ENCODE assay signal across 8 cellular contexts in the genomic region with DNA sequence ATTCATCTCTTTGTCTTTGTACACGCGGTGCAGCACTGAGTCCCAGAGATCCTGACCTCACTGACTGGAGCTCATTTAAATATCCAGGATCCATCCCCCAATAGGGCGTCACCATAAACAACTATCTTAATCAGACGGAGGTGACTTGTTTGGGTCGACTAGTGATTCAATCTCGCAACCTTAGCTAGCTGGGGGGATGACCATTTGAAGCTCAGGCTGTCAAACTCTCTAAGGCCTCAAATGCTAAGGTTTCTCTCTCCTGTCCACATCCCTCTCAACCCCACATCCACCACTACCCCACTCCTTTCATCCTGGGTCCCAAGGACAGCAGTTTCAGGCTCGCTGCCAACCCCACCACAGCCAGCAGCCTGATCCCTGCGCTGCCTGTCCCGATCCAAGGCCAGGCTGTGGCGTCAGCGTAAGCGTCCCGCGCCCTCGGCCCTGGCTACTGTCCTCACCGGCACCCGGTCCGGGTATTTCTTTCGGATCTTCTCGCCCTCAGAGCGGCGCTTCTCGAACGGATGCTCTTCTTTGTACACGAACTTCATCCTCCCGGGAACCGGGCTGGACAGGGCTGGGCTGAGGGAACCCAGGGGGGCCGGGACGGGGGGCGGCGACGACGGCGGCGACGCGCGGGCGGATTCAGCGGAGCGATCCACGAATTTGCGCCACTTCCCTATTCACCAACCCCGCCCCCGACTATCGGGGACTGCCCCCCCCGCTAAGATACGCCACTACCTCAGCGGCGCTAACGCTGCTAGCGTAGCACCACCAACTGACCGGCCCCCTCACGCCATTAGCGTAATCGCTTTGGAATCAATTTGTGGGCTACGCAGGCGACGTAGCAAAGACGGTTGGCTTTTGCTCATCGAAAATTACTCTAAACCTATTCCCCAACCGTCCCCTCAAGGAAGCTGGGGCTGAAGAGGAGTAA. TPM values are rescaled to one million over a fixed set of nuclear protein-coding genes. Genes with fewer than 3 reads are reported as not detected.
DNase-seq lines count a peak whose midpoint lies in the region; ATAC-seq and TF ChIP-seq lines count a peak whose summit lies in the region.

A gene (minus strand): TSS at position 667 of the 934 bp plus-strand sequence. CDS start 119 bp downstream, at position 548.

- H3K9me2 ChIP-seq in SU-DHL-6 (replicated peaks; ENCODE audit: insufficient read depth, low read length), result no peaks in the 10 kb centered on the region

- peak within 1 kb of the TSS; percentile 76 for H2AFZ ChIP-seq in SU-DHL-6 (ENCODE audit: low read depth, low read length, severe bottlenecking)

- TF ChIP-seq POLR2A in ovary (IDR thresholded peaks at IDR 0.05), result peak; percentile 82

- peak within 1 kb of the TSS; percentile 98 for H3K27ac Mint-ChIP-seq in activated naive CD8-positive, alpha-beta T cell treated with anti-CD3 and anti-CD28 coated beads for 36 hours

- peak within 1 kb of the TSS; percentile 92 for H3K4me2 ChIP-seq in SU-DHL-6 (ENCODE audit: low read depth, low read length, poor library complexity, severe bottlenecking)

- H3K4me3 Mint-ChIP-seq in activated naive CD8-positive, alpha-beta T cell treated with anti-CD3 and anti-CD28 coated beads for 36 hours, result peak within 1 kb of the TSS; percentile 99

- H3K36me3 ChIP-seq in SU-DHL-6 (ENCODE audit: low read length) (no peaks in the 10 kb centered on the region; the same call in 1 of the 2 replicates), ovary (no peaks in the 10 kb centered on the region), thoracic aorta (peaks cover 28% of the 10 kb centered on the region)

- H3K9me3 ChIP-seq in SU-DHL-6 (ENCODE audit: insufficient read depth, low read length) (no peaks in the 10 kb centered on the region), ovary (no peaks in the 10 kb centered on the region), thoracic aorta (no peaks in the 10 kb centered on the region)

- peak within 1 kb of the TSS; percentile 90 for H3K4me3 ChIP-seq in SU-DHL-6 (ENCODE audit: insufficient read depth, low read length, poor library complexity, severe bottlenecking)
- H3K4me3 ChIP-seq in ovary, result peak within 1 kb of the TSS; percentile 86
- H3K4me3 ChIP-seq in thoracic aorta, result peak within 1 kb of the TSS; percentile 92

- peak within 1 kb of the TSS; percentile 97 for H3K9ac ChIP-seq in SU-DHL-6 (ENCODE audit: low read length)

- peaks cover 50% of the 10 kb centered on the region for H3F3A ChIP-seq in SU-DHL-6 (ENCODE audit: insufficient read depth)

- intact Hi-C loops in head of caudate nucleus (cut with DNase I) (no loop called here), ovary (cut with DNase I) (no loop called here)

- TF ChIP-seq CTCF in SU-DHL-6 (IDR thresholded peaks at IDR 0.05; ENCODE audit: insufficient read depth, low read length, poor library complexity, severe bottlenecking), result no peak
- TF ChIP-seq CTCF in ovary (IDR thresholded peaks at IDR 0.05), result no peak
- TF ChIP-seq CTCF in thoracic aorta (IDR thresholded peaks at IDR 0.05), result no peak

- H3K36me3 Mint-ChIP-seq in activated naive CD8-positive, alpha-beta T cell treated with anti-CD3 and anti-CD28 coated beads for 36 hours, result peaks cover 28% of the 10 kb centered on the region

- DNase-seq in DMS 273 (lab: John Stamatoyannopoulos, UW; ENCODE audit: unreplicated experiment) (peak; percentile 92), H4 (ENCODE audit: low spot score) (peak; percentile 82), NAMALWA (ENCODE audit: low spot score) (peak; percentile 78), head of caudate nucleus (peak; percentile 91 to 98 (median 95)), ovary (peak; percentile 94 to 98 (median 97)), thoracic aorta (ENCODE audit: low spot score) (peak; percentile 83)
- peak; percentile 86 for DNase-seq in activated naive CD8-positive, alpha-beta T cell treated with anti-CD3 and anti-CD28 coated beads for 36 hours

- peaks cover 3% of the 10 kb centered on the region for H3K27me3 Mint-ChIP-seq in activated naive CD8-positive, alpha-beta T cell treated with anti-CD3 and anti-CD28 coated beads for 36 hours

- H3K4me1 ChIP-seq in ovary (ENCODE audit: insufficient read depth) (peaks cover 7% of the 10 kb centered on the region), thoracic aorta (ENCODE audit: control insufficient read depth in 1 of 2, low read depth in 2 of 2) (peaks cover 23 to 32% of the 10 kb centered on the region in 2 donors)

- no peaks in the 10 kb centered on the region for H3K9me3 Mint-ChIP-seq in activated naive CD8-positive, alpha-beta T cell treated with anti-CD3 and anti-CD28 coated beads for 36 hours

- WGBS in ovary, 3 donors, result 0 to 1% (median 0%) methylated on average over 56 to 62 of the region's 62 CpGs

- H3K27ac ChIP-seq in SU-DHL-6 (ENCODE audit: low read depth, low read length) (peak within 1 kb of the TSS; percentile 84), ovary (peak within 1 kb of the TSS; percentile 91 to 98), thoracic aorta (peak within 1 kb of the TSS; percentile 95 to 97)

- peak; percentile 14 for ATAC-seq in thoracic aorta (ENCODE audit: insufficient number of reproducible peaks, low FRiP score, low read depth)

- TF ChIP-seq EP300 in ovary (IDR thresholded peaks at IDR 0.05), result no peak

- peaks cover 43% of the 10 kb centered on the region for H3K4me1 Mint-ChIP-seq in activated naive CD8-positive, alpha-beta T cell treated with anti-CD3 and anti-CD28 coated beads for 36 hours

- H3K27me3 ChIP-seq in SU-DHL-6 (ENCODE audit: low read length), result no peaks in the 10 kb centered on the region
- H3K27me3 ChIP-seq in ovary, result no peaks in the 10 kb centered on the region
- H3K27me3 ChIP-seq in thoracic aorta (replicated peaks; ENCODE audit: insufficient read depth), result no peaks in the 10 kb centered on the region

- H3K79me2 ChIP-seq in SU-DHL-6 (ENCODE audit: insufficient read depth, low read length), result peaks cover 37% of the 10 kb centered on the region

- peaks cover 4% of the 10 kb centered on the region; the same call in 1 of the 2 replicates for H4K20me1 ChIP-seq in SU-DHL-6 (ENCODE audit: low read depth, low read length)

RNA-seq across cellular contexts. Expression of the gene that starts here (rescaled TPM):
- total RNA-seq in H4 (2014; rRNA removed; shearing (Covaris generic)), result 396 and 471 TPM in 2 replicates
- 100 to 1,000 TPM; 112 to 113 TPM for total RNA-seq in activated naive CD8-positive, alpha-beta T cell treated with anti-CD3 and anti-CD28 coated beads for 36 hours
- total RNA-seq in ovary (1,000 to 10,000 TPM in 1 of 7 donors, 100 to 1,000 TPM in 6; 526 to 1,303 (median 619) TPM), thoracic aorta (100 to 1,000 TPM; 187 to 446 TPM)
- 1,000 to 10,000 TPM in 1 of 2 donors, 100 to 1,000 TPM in 1; 763 to 1,518 TPM for polyA plus RNA-seq in ovary

Comparison
In these comparisons a context has a peak if more than half of its experiments do, and no peak if none do; other contexts are left out.
1. Peak in every context shown above with its lines: DNase-seq, ATAC-seq, H3K4me3 ChIP-seq and H3K27ac ChIP-seq.